ENCODE assay signal across 1 cellular context in genomic region chr15:52137432-52138357, GRCh38.
TF ChIP-seq lines count a peak whose summit lies in the region.

No MANE protein-coding gene starts in this region.

TF ChIP-seq in HepG2, 621 proteins besides CTCF, POLR2A, EP300 and RAD21 (continued from another document and continues in another):
- TF ChIP-seq ZNF512B (CRISPR knock-in tag; IDR thresholded peaks at IDR 0.05; ENCODE audit: borderline replicate concordance) = no peak
- TF ChIP-seq TP53 (CRISPR knock-in tag; conservative IDR thresholded peaks at IDR 0.05) = no peak; the same call in 1 of the 2 replicates
- TF ChIP-seq GABPB1 (CRISPR knock-in tag; IDR thresholded peaks at IDR 0.05) = 0 out of 2 replicates have a peak, but pooled peaks have one; percentile 13
- TF ChIP-seq USF2 (IDR thresholded peaks at IDR 0.05; ENCODE audit: low read depth, low read length) = no peak
- TF ChIP-seq USF2 (CRISPR knock-in tag; IDR thresholded peaks at IDR 0.05; ENCODE audit: borderline replicate concordance) = no peak
- TF ChIP-seq MYPOP (CRISPR knock-in tag; IDR thresholded peaks at IDR 0.05) = no peak
- TF ChIP-seq MATR3 (CRISPR knock-in tag; IDR thresholded peaks at IDR 0.05) = no peak
- no peak for TF ChIP-seq CCDC6 (CRISPR knock-in tag; IDR thresholded peaks at IDR 0.05)
- TF ChIP-seq PAF1 (CRISPR knock-in tag; IDR thresholded peaks at IDR 0.05) = no peak
- TF ChIP-seq PRPF4 (IDR thresholded peaks at IDR 0.05; ENCODE audit: low read depth, low read length, poor library complexity, severe bottlenecking) = no peak
- no peak for TF ChIP-seq TBX3 (IDR thresholded peaks at IDR 0.05; ENCODE audit: borderline replicate concordance)
- no peak for TF ChIP-seq ZBTB39 (CRISPR knock-in tag; IDR thresholded peaks at IDR 0.05)
- TF ChIP-seq KDM1A (CRISPR knock-in tag; IDR thresholded peaks at IDR 0.05) = no peak
- TF ChIP-seq AKAP8 (CRISPR knock-in tag; IDR thresholded peaks at IDR 0.05) = no peak
- peak; percentile 70 for TF ChIP-seq ZFX (CRISPR knock-in tag; IDR thresholded peaks at IDR 0.05; ENCODE audit: low read depth)
- TF ChIP-seq ELF1 (CRISPR knock-in tag; IDR thresholded peaks at IDR 0.05) = no peak
- no peak for TF ChIP-seq LBX2 (CRISPR knock-in tag; IDR thresholded peaks at IDR 0.05; ENCODE audit: borderline replicate concordance)
- TF ChIP-seq HMG20B (CRISPR knock-in tag; conservative IDR thresholded peaks at IDR 0.05) = no peak
- TF ChIP-seq CEBPG (CRISPR knock-in tag; IDR thresholded peaks at IDR 0.05) = no peak
- 0 out of 2 replicates have a peak, but pooled peaks have one; percentile 32 for TF ChIP-seq ZSCAN31 (CRISPR knock-in tag; IDR thresholded peaks at IDR 0.05; ENCODE audit: low read depth)
- no peak for TF ChIP-seq LCORL (IDR thresholded peaks at IDR 0.05)
- TF ChIP-seq LCORL (CRISPR knock-in tag; IDR thresholded peaks at IDR 0.05) = peak; percentile 96
- no peak for TF ChIP-seq ZNF383 (CRISPR knock-in tag; IDR thresholded peaks at IDR 0.05; ENCODE audit: borderline replicate concordance)
- TF ChIP-seq GLI4 (CRISPR knock-in tag; IDR thresholded peaks at IDR 0.05; ENCODE audit: borderline replicate concordance) = no peak
- no peak for TF ChIP-seq TRIM24 (CRISPR knock-in tag; IDR thresholded peaks at IDR 0.05)
- TF ChIP-seq ZNF749 (CRISPR knock-in tag; IDR thresholded peaks at IDR 0.05; ENCODE audit: borderline replicate concordance) = no peak
- TF ChIP-seq POGK (CRISPR knock-in tag; conservative IDR thresholded peaks at IDR 0.05) = no peak
- TF ChIP-seq DMTF1 (CRISPR knock-in tag; IDR thresholded peaks at IDR 0.05) = no peak
- no peak for TF ChIP-seq ZNF451 (CRISPR knock-in tag; IDR thresholded peaks at IDR 0.05)
- TF ChIP-seq ZNF672 (CRISPR knock-in tag; IDR thresholded peaks at IDR 0.05) = no peak
- no peak for TF ChIP-seq ZKSCAN8 (CRISPR knock-in tag; IDR thresholded peaks at IDR 0.05; ENCODE audit: borderline replicate concordance)
- TF ChIP-seq GATA4 (IDR thresholded peaks at IDR 0.05; ENCODE audit: borderline replicate concordance, low read depth) = no peak
- TF ChIP-seq HNRNPK (IDR thresholded peaks at IDR 0.05; ENCODE audit: low read depth, low read length, poor library complexity, severe bottlenecking) = no peak
- TF ChIP-seq ZNF790 (CRISPR knock-in tag; IDR thresholded peaks at IDR 0.05; ENCODE audit: borderline replicate concordance) = no peak
- TF ChIP-seq ZNF615 (CRISPR knock-in tag; IDR thresholded peaks at IDR 0.05; ENCODE audit: borderline replicate concordance) = no peak
- no peak for TF ChIP-seq RFX1 (IDR thresholded peaks at IDR 0.05)
- TF ChIP-seq ZFP36 (IDR thresholded peaks at IDR 0.05; ENCODE audit: borderline replicate concordance, low read depth, low read length, partially characterized antibody) = no peak
- TF ChIP-seq HNRNPUL1 (IDR thresholded peaks at IDR 0.05; ENCODE audit: low read depth, low read length) = no peak
- TF ChIP-seq RFX3 (CRISPR knock-in tag; IDR thresholded peaks at IDR 0.05) = no peak
- no peak for TF ChIP-seq BCLAF1 (IDR thresholded peaks at IDR 0.05)
- TF ChIP-seq FOXC1 (CRISPR knock-in tag; IDR thresholded peaks at IDR 0.05; ENCODE audit: borderline replicate concordance) = no peak
- no peak for TF ChIP-seq ZNF83 (CRISPR knock-in tag; IDR thresholded peaks at IDR 0.05; ENCODE audit: borderline replicate concordance)
- 0 out of 2 replicates have a peak, but pooled peaks have one; percentile 39 for TF ChIP-seq NFYC (CRISPR knock-in tag; IDR thresholded peaks at IDR 0.05)
- TF ChIP-seq SNAI1 (CRISPR knock-in tag; IDR thresholded peaks at IDR 0.05; ENCODE audit: borderline replicate concordance) = no peak
- TF ChIP-seq KLF12 (CRISPR knock-in tag; IDR thresholded peaks at IDR 0.05; ENCODE audit: borderline replicate concordance) = 0 out of 2 replicates have a peak, but pooled peaks have one; percentile 63
- TF ChIP-seq CHD2 (IDR thresholded peaks at IDR 0.05; ENCODE audit: low read depth, low read length) = no peak
- TF ChIP-seq MTA3 (CRISPR knock-in tag; IDR thresholded peaks at IDR 0.05) = no peak
- no peak for TF ChIP-seq THAP11 (CRISPR knock-in tag; IDR thresholded peaks at IDR 0.05)
- TF ChIP-seq NAIF1 (CRISPR knock-in tag; IDR thresholded peaks at IDR 0.05; ENCODE audit: borderline replicate concordance) = no peak
- no peak for TF ChIP-seq UBTF (CRISPR knock-in tag; IDR thresholded peaks at IDR 0.05)
- no peak for TF ChIP-seq TEAD2 (CRISPR knock-in tag; IDR thresholded peaks at IDR 0.05)
